In the genomic region with DNA sequence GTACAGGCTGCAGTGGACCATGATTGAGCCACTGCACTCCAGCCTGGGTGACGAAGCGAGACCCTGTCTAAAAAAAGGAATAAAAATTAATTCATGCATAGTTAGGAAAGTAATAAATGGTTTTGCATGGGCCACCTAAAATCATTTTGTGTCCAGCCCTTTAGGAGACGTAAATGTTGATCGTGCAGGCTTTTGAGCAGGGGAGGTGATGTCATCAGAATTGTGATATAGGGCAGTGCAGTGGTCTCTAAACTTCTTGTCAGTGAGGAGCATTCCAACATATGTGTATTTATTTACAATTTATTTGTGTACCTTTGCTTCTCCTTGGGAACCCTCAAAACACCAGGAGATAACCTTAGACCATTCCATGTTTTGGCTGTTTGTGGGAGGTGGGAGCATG, we compare ENCODE assay signal across 14 cellular contexts. TPM values are rescaled to one million over a fixed set of nuclear protein-coding genes. Genes with fewer than 3 reads are reported as not detected.
DNase-seq lines count a peak whose midpoint lies in the region; ATAC-seq, FAIRE-seq and TF ChIP-seq lines count a peak whose summit lies in the region.
"Had no signal": no experiment of that assay in that cellular context is flagged by ENCODE, and none has a peak within 500 bp of the region (broad histone marks: within the 10 kb centered on the region; RNA-seq: fewer than 3 reads in every experiment).

No MANE protein-coding gene starts in this region.

- peak; percentile 69 for FAIRE-seq in K562 (lab: Jason Lieb, UNC)
- FAIRE-seq: bronchial epithelial cell, small intestine, TTC549 had no signal

- in situ Hi-C loops in K562 (cut with MboI), result no loop called here

- H3K4me1 Mint-ChIP-seq in neural crest cell, result peaks cover 48% of the 10 kb centered on the region

- 0 out of 4 replicates have a peak overlapping the region, but pooled peaks of 1 of the 2 experiments have one; percentile 29 for H3K4me3 ChIP-seq in DND-41 (ENCODE audit: low read depth in 1 of 2, low read length in 2 of 2)
- H3K4me3 ChIP-seq in Karpas-422 (ENCODE audit: low read length), result peak overlapping the region; percentile 89; the same call in 1 of the 2 replicates
- H3K4me3 ChIP-seq in K562, result no peak overlapping the region

- H3K36me3 ChIP-seq in DND-41 (ENCODE audit: insufficient read depth, low read length) (peaks cover 7% of the 10 kb centered on the region; the same call in 1 of the 2 replicates), Karpas-422 (ENCODE audit: insufficient read depth, low read length) (0 out of 2 replicates have a peak, but pooled peaks cover 4% of the 10 kb centered on the region), K562 (ENCODE audit: control insufficient read depth, insufficient read depth, low read length) (peaks cover 21% of the 10 kb centered on the region; the same call in 2 of the 3 replicates)

- H3K27ac ChIP-seq in DND-41 (ENCODE audit: low read length), result no peak overlapping the region; the same call in 1 of the 2 replicates
- H3K27ac ChIP-seq in Karpas-422 (ENCODE audit: low read length), result peak overlapping the region; percentile 40
- H3K27ac ChIP-seq in K562 (ENCODE audit: extremely low read depth, low read depth, low read length), result no peak overlapping the region; the same call in 2 of the 3 replicates

- H3K27me3 ChIP-seq in DND-41 (ENCODE audit: insufficient read depth, low read length, poor library complexity) (no peaks in the 10 kb centered on the region), Karpas-422 (ENCODE audit: low read length) (no peaks in the 10 kb centered on the region), K562 (ENCODE audit: control insufficient read depth in 2 of 2, insufficient read depth in 2 of 2, low read length in 2 of 2) (no peaks in the 10 kb centered on the region)

- H3K9me3 Mint-ChIP-seq in neural crest cell, result no peaks in the 10 kb centered on the region

- no peak overlapping the region for H2AFZ ChIP-seq in DND-41 (ENCODE audit: low read depth, low read length)
- H2AFZ ChIP-seq in Karpas-422 (ENCODE audit: low read length), result no peak overlapping the region
- H2AFZ ChIP-seq in K562 (ENCODE audit: low read depth, low read length), result no peak overlapping the region

- H3K27me3 Mint-ChIP-seq in neural crest cell (ENCODE audit: low read depth), result peaks cover 4% of the 10 kb centered on the region

- CTCF ChIA-PET in K562 (lab: Yijun Ruan, JAX; ENCODE audit: low intra/inter-chr PET ratio), result no interaction called here

- no peak overlapping the region for H3K27ac Mint-ChIP-seq in neural crest cell (ENCODE audit: unreplicated experiment)

- H3K36me3 Mint-ChIP-seq in neural crest cell (ENCODE audit: low read depth), result peaks cover 2% of the 10 kb centered on the region

- H3K4me2 ChIP-seq in DND-41 (ENCODE audit: insufficient read depth, low read length), result peak overlapping the region; percentile 90; the same call in 1 of the 2 replicates
- H3K4me2 ChIP-seq in Karpas-422 (ENCODE audit: low read depth, low read length, poor library complexity, severe bottlenecking), result peak overlapping the region; percentile 90
- no peak overlapping the region; the same call in 1 of the 2 replicates for H3K4me2 ChIP-seq in K562 (ENCODE audit: insufficient read depth, low read length)

- TF ChIP-seq CTCF in DND-41 (IDR thresholded peaks at IDR 0.05; ENCODE audit: borderline replicate concordance, extremely low read depth, low read length, poor library complexity, severe bottlenecking) (no peak), K562 (IDR thresholded peaks at IDR 0.05 in 2 of 3, conservative IDR thresholded peaks at IDR 0.05 in 1 of 3; ENCODE audit: insufficient read depth in 2 of 3, low read depth in 1 of 3, low read length in 3 of 3) (no peak), neural crest cell (conservative IDR thresholded peaks at IDR 0.05) (no peak)

- peaks cover 88% of the 10 kb centered on the region for H3K79me2 ChIP-seq in DND-41 (ENCODE audit: insufficient read depth, low read length)
- peaks cover 75% of the 10 kb centered on the region for H3K79me2 ChIP-seq in Karpas-422 (ENCODE audit: low read length)
- H3K79me2 ChIP-seq in K562 (ENCODE audit: control insufficient read depth, insufficient read depth, low read length), result peaks cover 86% of the 10 kb centered on the region

- POLR2A ChIA-PET in K562 (lab: Yijun Ruan, JAX), result interaction anchor here (0.5 to 1.5 kb wide), 2 partner anchors 9 to 18 kb away, joined by 3 read pairs; no protein-coding TSS in a partner anchor

- H3K4me1 ChIP-seq in DND-41 (ENCODE audit: insufficient read depth, low read length) (peaks cover 57% of the 10 kb centered on the region), Karpas-422 (ENCODE audit: low read length) (peaks cover 66% of the 10 kb centered on the region), K562 (replicated peaks in 1 of 2; ENCODE audit: control insufficient read depth in 2 of 2, insufficient read depth in 2 of 2, low read length in 2 of 2) (peaks cover 23 to 35% of the 10 kb centered on the region in 2 experiments)

- TF ChIP-seq RAD21 in K562 (CRISPR knock-in tag; conservative IDR thresholded peaks at IDR 0.05 in 1 of 2, IDR thresholded peaks at IDR 0.05 in 1 of 2), result no peak

- BruUV-seq in K562 (replicated peaks; lab: Mats Ljungman, UMichigan), result no TSS peak

- H3K4me3 Mint-ChIP-seq in neural crest cell, result peak overlapping the region; percentile 96

- no peaks in the 10 kb centered on the region for H3K9me3 ChIP-seq in DND-41 (ENCODE audit: insufficient read depth, low read length, severe bottlenecking)
- no peaks in the 10 kb centered on the region for H3K9me3 ChIP-seq in Karpas-422 (ENCODE audit: low read length)
- no peaks in the 10 kb centered on the region for H3K9me3 ChIP-seq in K562 (replicated peaks; ENCODE audit: control insufficient read depth, insufficient read depth, low read depth, low read length)

- H3K9me1 ChIP-seq in K562 (ENCODE audit: control insufficient read depth, insufficient read depth, low read length), result peaks cover 7% of the 10 kb centered on the region

- DNase-seq in DND-41, result no peak
- no peak for DNase-seq in Karpas-422
- no peak for DNase-seq in K562 (ENCODE audit: extremely low read depth in 1 of 4, low spot score in 3 of 4)
- no peak for DNase-seq in neural crest cell (ENCODE audit: low read depth, low spot score)
- DNase-seq in MV-4-11 (lab: John Stamatoyannopoulos, UW), result no peak
- DNase-seq: COR-L47, KBM-7, NCI-H524 treated with DMSO at 0.1 percent for 48 hours had no signal

- no peak overlapping the region for H3K9ac ChIP-seq in DND-41 (ENCODE audit: low read depth, low read length)
- peak overlapping the region; percentile 24; the same call in 1 of the 2 replicates for H3K9ac ChIP-seq in Karpas-422 (ENCODE audit: low read length)
- H3K9ac ChIP-seq in K562 (ENCODE audit: insufficient read depth in 1 of 2, low read depth in 2 of 2, low read length in 2 of 2), result no peak overlapping the region

- no peak for ATAC-seq in DND-41 (ENCODE audit: insufficient read depth, low read depth)
- no peak for ATAC-seq in K562
- ATAC-seq in HG02759 (IDR thresholded peaks at IDR 0.05; ENCODE audit: unreplicated experiment), result no peak
- no peak for ATAC-seq in HG03135 (IDR thresholded peaks at IDR 0.05; ENCODE audit: unreplicated experiment)
- ATAC-seq in GM18498 (IDR thresholded peaks at IDR 0.05; ENCODE audit: unreplicated experiment), result no peak

- no peak for TF ChIP-seq EP300 in K562 (IDR thresholded peaks at IDR 0.05; ENCODE audit: low read length)

- intact Hi-C loops in K562 (cut with micrococcal nuclease), result no loop called here

- H3K9me2 ChIP-seq in Karpas-422 (replicated peaks; ENCODE audit: insufficient read depth, low read length), result no peaks in the 10 kb centered on the region

- peaks cover 56% of the 10 kb centered on the region for H4K20me1 ChIP-seq in DND-41 (ENCODE audit: insufficient read depth, low read length)
- H4K20me1 ChIP-seq in Karpas-422 (ENCODE audit: insufficient read depth, low read depth, low read length), result peaks cover 19% of the 10 kb centered on the region
- peaks cover 18% of the 10 kb centered on the region for H4K20me1 ChIP-seq in K562 (replicated peaks; ENCODE audit: control insufficient read depth, insufficient read depth, low read length)

- no peak for TF ChIP-seq POLR2A in K562 (conservative IDR thresholded peaks at IDR 0.05)

- 73% methylated on average over 4 of the region's 4 CpGs for WGBS in K562 (ENCODE audit: insufficient coverage, low coverage, missing lambda C conversion rate)

RNA-seq across cellular contexts. Expression of a gene that starts 3.0 kb away (rescaled TPM):
- 103 and 118 TPM in 2 replicates for total RNA-seq in Karpas-422 (2014; rRNA removed; shearing (Covaris generic); ENCODE audit: low replicate concordance)
- 239 and 474 TPM in 2 replicates for total RNA-seq in K562 (2011; cell fraction: chromatin; rRNA removed; ENCODE audit: low replicate concordance)
- 201 and 202 TPM in 2 replicates for total RNA-seq in K562 (2011; cell fraction: nucleolus; rRNA removed)
- 194 and 219 TPM in 2 replicates for total RNA-seq in K562 (2011; cell fraction: nucleoplasm; rRNA removed)
- total RNA-seq in K562 (2014; rRNA removed) (125 and 134 TPM in 2 replicates), K562 (2014; rRNA removed; fragmentation: Illumina TruSeq; extraction: Trizol) (45.7 and 48.4 TPM in 2 replicates), K562 (2015; rRNA removed; fragmentation: Illumina TruSeq; extraction: Trizol) (52.1 and 54.1 TPM in 2 replicates), K562 (2021) (194 and 207 TPM in 2 replicates), neural crest cell (363 and 382 TPM in 2 replicates)
- polyA plus RNA-seq in K562 (2011; rRNA removed) (40.7 and 69.1 TPM in 2 replicates), K562 (2014; fragmentation: Illumina TruSeq; extraction: Trizol) (98.6 and 118 TPM in 2 replicates), K562 (2014; fragmentation: Nextera tagmentation; extraction: Ambion mirVana) (10 to 100 TPM; 19.3 to 24.8 TPM), K562 (2014; rRNA removed) (68.9 and 84.5 TPM in 2 replicates)
- 50.9 and 53.3 TPM in 2 replicates for polyA plus RNA-seq in K562 (2011; cell fraction: cytosol; rRNA removed)
- 84.2 and 133 TPM in 2 replicates for polyA plus RNA-seq in K562 (2011; cell fraction: nucleus; rRNA removed)
- polyA plus RNA-seq in K562 (2012), result 118 and 172 TPM in 2 replicates
- 91.0 and 105 TPM in 2 replicates for polyA minus RNA-seq in K562 (2011; rRNA and poly(A)+ RNA removed)
- 157 and 194 TPM in 2 replicates for polyA minus RNA-seq in K562 (2011; cell fraction: cytosol; rRNA and poly(A)+ RNA removed)
- polyA minus RNA-seq in K562 (2011; cell fraction: nucleus; rRNA and poly(A)+ RNA removed), result 68.0 and 102 TPM in 2 replicates

RNA-seq across cellular contexts. Expression of a gene that starts 35.3 kb away (rescaled TPM):
- 16.5 and 28.1 TPM in 2 replicates for total RNA-seq in Karpas-422 (2014; rRNA removed; shearing (Covaris generic); ENCODE audit: low replicate concordance)
- 9.9 and 25.8 TPM in 2 replicates for total RNA-seq in K562 (2011; cell fraction: chromatin; rRNA removed; ENCODE audit: low replicate concordance)
- total RNA-seq in K562 (2011; cell fraction: nucleolus; rRNA removed), result 30.1 and 31.0 TPM in 2 replicates
- 14.4 and 15.4 TPM in 2 replicates for total RNA-seq in K562 (2011; cell fraction: nucleoplasm; rRNA removed)
- total RNA-seq in K562 (2014; rRNA removed), result 29.4 and 32.7 TPM in 2 replicates
- 18.5 and 19.9 TPM in 2 replicates for total RNA-seq in K562 (2014; rRNA removed; fragmentation: Illumina TruSeq; extraction: Trizol)
- 20.2 and 20.7 TPM in 2 replicates for total RNA-seq in K562 (2015; rRNA removed; fragmentation: Illumina TruSeq; extraction: Trizol)
- 23.8 and 24.7 TPM in 2 replicates for total RNA-seq in K562 (2021)
- 11.0 and 13.2 TPM in 2 replicates for polyA plus RNA-seq in K562 (2011; rRNA removed)
- 10.3 and 20.8 TPM in 2 replicates for polyA plus RNA-seq in K562 (2011; cell fraction: cytosol; rRNA removed)
- 7.8 and 11.2 TPM in 2 replicates for polyA plus RNA-seq in K562 (2011; cell fraction: nucleus; rRNA removed)
- 17.4 and 20.2 TPM in 2 replicates for polyA plus RNA-seq in K562 (2012)
- 13.8 and 13.9 TPM in 2 replicates for polyA plus RNA-seq in K562 (2014; fragmentation: Illumina TruSeq; extraction: Trizol)
- 1 to 10 TPM; 2.4 to 3.2 TPM for polyA plus RNA-seq in K562 (2014; fragmentation: Nextera tagmentation; extraction: Ambion mirVana)
- polyA plus RNA-seq in K562 (2014; rRNA removed), result 16.3 and 17.5 TPM in 2 replicates
- polyA minus RNA-seq in K562 (2011; rRNA and poly(A)+ RNA removed), result 2.6 and 2.9 TPM in 2 replicates
- 4.8 and 6.6 TPM in 2 replicates for polyA minus RNA-seq in K562 (2011; cell fraction: cytosol; rRNA and poly(A)+ RNA removed)
- polyA minus RNA-seq in K562 (2011; cell fraction: nucleus; rRNA and poly(A)+ RNA removed), result 5.7 and 7.8 TPM in 2 replicates
- 28.0 and 30.1 TPM in 2 replicates for total RNA-seq in neural crest cell

RNA-seq across cellular contexts. Expression of a gene that starts 35.4 kb away (rescaled TPM):
- total RNA-seq in Karpas-422 (2014; rRNA removed; shearing (Covaris generic); ENCODE audit: low replicate concordance), result 26.8 and 45.6 TPM in 2 replicates
- 41.8 and 150 TPM in 2 replicates for total RNA-seq in K562 (2011; cell fraction: chromatin; rRNA removed; ENCODE audit: low replicate concordance)
- 200 and 225 TPM in 2 replicates for total RNA-seq in K562 (2011; cell fraction: nucleolus; rRNA removed)
- total RNA-seq in K562 (2011; cell fraction: nucleoplasm; rRNA removed), result 96.4 and 107 TPM in 2 replicates
- total RNA-seq in K562 (2014; rRNA removed) (65.2 and 80.4 TPM in 2 replicates), K562 (2014; rRNA removed; fragmentation: Illumina TruSeq; extraction: Trizol) (10.3 and 12.1 TPM in 2 replicates), K562 (2015; rRNA removed; fragmentation: Illumina TruSeq; extraction: Trizol) (31.6 and 32.5 TPM in 2 replicates), K562 (2021) (51.6 and 56.3 TPM in 2 replicates), neural crest cell (19.8 and 22.0 TPM in 2 replicates)
- polyA plus RNA-seq in K562 (2011; rRNA removed) (40.5 and 69.1 TPM in 2 replicates), K562 (2014; fragmentation: Illumina TruSeq; extraction: Trizol) (20.4 and 44.1 TPM in 2 replicates), K562 (2014; fragmentation: Nextera tagmentation; extraction: Ambion mirVana) (1 to 10 TPM; 1.3 to 2.2 TPM), K562 (2014; rRNA removed) (64.3 and 74.2 TPM in 2 replicates)
- 114 and 210 TPM in 2 replicates for polyA plus RNA-seq in K562 (2011; cell fraction: cytosol; rRNA removed)
- polyA plus RNA-seq in K562 (2011; cell fraction: nucleus; rRNA removed), result 175 and 177 TPM in 2 replicates
- 41.2 and 77.2 TPM in 2 replicates for polyA plus RNA-seq in K562 (2012)
- polyA minus RNA-seq in K562 (2011; rRNA and poly(A)+ RNA removed), result 15.6 and 19.6 TPM in 2 replicates
- polyA minus RNA-seq in K562 (2011; cell fraction: cytosol; rRNA and poly(A)+ RNA removed), result 56.2 and 63.8 TPM in 2 replicates
- polyA minus RNA-seq in K562 (2011; cell fraction: nucleus; rRNA and poly(A)+ RNA removed), result 26.0 and 30.7 TPM in 2 replicates
